ENCODE assay signal across 1 cellular context in genomic region chr6:89148016-89148750, GRCh38.
TF ChIP-seq lines count a peak whose summit lies in the region.

No MANE protein-coding gene starts in this region.

TF ChIP-seq in HEK293, 187 proteins besides CTCF, POLR2A, EP300 and RAD21 (continued from another document):
- TF ChIP-seq ZNF18 (tag by site-specific recombination; IDR thresholded peaks at IDR 0.05) (no peak), PBX3 (CRISPR knock-in tag; IDR thresholded peaks at IDR 0.05) (no peak), ZNF169 (tag by site-specific recombination; IDR thresholded peaks at IDR 0.05) (no peak), ZNF580 (tag by site-specific recombination; IDR thresholded peaks at IDR 0.05) (peak; percentile 59; the same call in 1 of the 2 replicates), YY2 (tag by site-specific recombination; IDR thresholded peaks at IDR 0.05) (no peak), ZNF433 (tag by site-specific recombination; IDR thresholded peaks at IDR 0.05; ENCODE audit: low read depth) (no peak), ZBTB7A (tag by site-specific recombination; IDR thresholded peaks at IDR 0.05; ENCODE audit: low read depth) (no peak), ZBTB49 (tag by site-specific recombination; IDR thresholded peaks at IDR 0.05; ENCODE audit: low read depth) (no peak), ZBTB44 (tag by site-specific recombination; IDR thresholded peaks at IDR 0.05) (no peak), YY1 (tag by site-specific recombination; IDR thresholded peaks at IDR 0.05) (no peak; the same call in 1 of the 2 replicates), ZBTB21 (tag by site-specific recombination; IDR thresholded peaks at IDR 0.05) (no peak), ZNF16 (tag by site-specific recombination; IDR thresholded peaks at IDR 0.05; ENCODE audit: low read depth) (no peak), ZNF341 (tag by site-specific recombination; IDR thresholded peaks at IDR 0.05; ENCODE audit: low read depth) (no peak), ZNF549 (tag by site-specific recombination; IDR thresholded peaks at IDR 0.05) (no peak), ZNF571 (tag by site-specific recombination; IDR thresholded peaks at IDR 0.05) (no peak), ZNF639 (tag by site-specific recombination; IDR thresholded peaks at IDR 0.05) (no peak; the same call in 1 of the 2 replicates), PRDM6 (tag by site-specific recombination; IDR thresholded peaks at IDR 0.05) (peak; percentile 70), SCRT1 (tag by site-specific recombination; IDR thresholded peaks at IDR 0.05; ENCODE audit: borderline replicate concordance) (no peak), SP3 (tag by site-specific recombination; IDR thresholded peaks at IDR 0.05) (no peak), ZNF391 (tag by site-specific recombination; IDR thresholded peaks at IDR 0.05; ENCODE audit: borderline replicate concordance, low read depth) (0 out of 2 replicates have a peak, but pooled peaks have one; percentile 48), ZNF426 (tag by site-specific recombination; IDR thresholded peaks at IDR 0.05) (no peak), PRDM4 (tag by site-specific recombination; IDR thresholded peaks at IDR 0.05) (no peak), ZNF785 (tag by site-specific recombination; IDR thresholded peaks at IDR 0.05) (no peak), ZNF768 (tag by site-specific recombination; IDR thresholded peaks at IDR 0.05) (no peak), ZNF558 (tag by site-specific recombination; IDR thresholded peaks at IDR 0.05) (no peak), ZNF280D (tag by site-specific recombination; IDR thresholded peaks at IDR 0.05) (no peak), INSM2 (tag by site-specific recombination; IDR thresholded peaks at IDR 0.05) (0 out of 2 replicates have a peak, but pooled peaks have one; percentile 37), ZNF202 (tag by site-specific recombination; IDR thresholded peaks at IDR 0.05; ENCODE audit: borderline replicate concordance) (no peak), ZNF292 (tag by site-specific recombination; IDR thresholded peaks at IDR 0.05; ENCODE audit: borderline replicate concordance, low read depth) (no peak)
